Comparison of ENCODE assay signal across 16 cellular contexts in genomic region chr4:104616401-104616820, GRCh38.
DNase-seq lines count a peak whose midpoint lies in the region; ATAC-seq and TF ChIP-seq lines count a peak whose summit lies in the region.
"Had no signal": no experiment of that assay in that cellular context is flagged by ENCODE, and none has a peak within 500 bp of the region (broad histone marks: within the 10 kb centered on the region; RNA-seq: fewer than 3 reads in every experiment).

No MANE protein-coding gene starts in this region.

- no peak overlapping the region for H3K27ac ChIP-seq in thoracic aorta
- H3K27ac ChIP-seq: breast epithelium, prostate gland, SJSA1 had no signal

- H3K9me3 Mint-ChIP-seq in osteocyte (ENCODE audit: unreplicated experiment) = peaks cover 27% of the 10 kb centered on the region

- H3K9me3 ChIP-seq in thoracic aorta (no peaks in the 10 kb centered on the region), BE2C (no peaks in the 10 kb centered on the region)
- H3K9me3 ChIP-seq: breast epithelium, prostate gland, SJSA1 had no signal

- no peaks in the 10 kb centered on the region for H3K36me3 Mint-ChIP-seq in osteocyte (ENCODE audit: unreplicated experiment)
- H3K36me3 Mint-ChIP-seq: activated naive CD8-positive, alpha-beta T cell had no signal

- no peak for TF ChIP-seq CTCF in thoracic aorta (IDR thresholded peaks at IDR 0.05)
- no peak for TF ChIP-seq CTCF in osteocyte (IDR thresholded peaks at IDR 0.05)
- TF ChIP-seq CTCF in BE2C (IDR thresholded peaks at IDR 0.05; ENCODE audit: low read depth, low read length) = no peak

- DNase-seq in NCI-H345 (lab: John Stamatoyannopoulos, UW) (peak; percentile 39), NCI-H345 treated with DMSO at 0.1 percent for 48 hours (lab: John Stamatoyannopoulos, UW; ENCODE audit: unreplicated experiment) (no peak), Right ventricle myocardium inferior (ENCODE audit: missing footprints) (peak; percentile 72), medulla oblongata (ENCODE audit: extremely low spot score) (peak; percentile 64), thoracic aorta (ENCODE audit: low spot score) (no peak), osteocyte (ENCODE audit: extremely low spot score, unreplicated experiment) (no peak), BE2C (no peak), epidermal melanocyte (ENCODE audit: insufficient read length, low spot score) (no peak)
- DNase-seq: activated CD4-positive, CD25-positive, alpha-beta regulatory T cell; effector CD4-positive, alpha-beta T cell; NCI-H146; stimulated activated naive CD8-positive, alpha-beta T cell treated with anti-CD3 and anti-CD28 coated beads, Interleukin-15, Interleukin-2, amounts not matched to agents 100 U/mL and 50 U/mL, for 24 hours had no signal

- H3K4me1 ChIP-seq in thoracic aorta (ENCODE audit: control insufficient read depth in 1 of 2, low read depth in 2 of 2) = no peaks in the 10 kb centered on the region
- H3K4me1 ChIP-seq in BE2C = no peaks in the 10 kb centered on the region
- H3K4me1 ChIP-seq: breast epithelium, prostate gland, SJSA1 had no signal

- intact Hi-C loops in Right ventricle myocardium inferior (cut with DNase I) = loop anchor here (10.0 kb wide), 2 partner anchors 118 to 122 kb away; partner anchors contain the start of gene CXXC4

- no peak overlapping the region for H3K27ac Mint-ChIP-seq in osteocyte (ENCODE audit: unreplicated experiment)
- H3K27ac Mint-ChIP-seq: activated naive CD8-positive, alpha-beta T cell had no signal

- no peak overlapping the region for H3K4me3 Mint-ChIP-seq in osteocyte (ENCODE audit: unreplicated experiment)
- H3K4me3 Mint-ChIP-seq: activated naive CD8-positive, alpha-beta T cell had no signal

- H3K4me3 ChIP-seq in thoracic aorta (peak overlapping the region; percentile 41), BE2C (ENCODE audit: low read depth, low read length) (no peak overlapping the region)
- H3K4me3 ChIP-seq: breast epithelium, prostate gland, SJSA1 had no signal

- peak; percentile 94 for ATAC-seq in Right ventricle myocardium inferior
- no peak for ATAC-seq in thoracic aorta (ENCODE audit: insufficient number of reproducible peaks, low FRiP score, low read depth)
- ATAC-seq: stimulated activated naive CD8-positive, alpha-beta T cell treated with anti-CD3 and anti-CD28 coated beads, Interleukin-15, Interleukin-2, amounts not matched to agents 100 U/mL and 50 U/mL, for 24 hours had no signal

- no peaks in the 10 kb centered on the region for H3K4me1 Mint-ChIP-seq in osteocyte (ENCODE audit: unreplicated experiment)

- no peaks in the 10 kb centered on the region for H3K27me3 Mint-ChIP-seq in osteocyte (ENCODE audit: unreplicated experiment)
- H3K27me3 Mint-ChIP-seq: activated naive CD8-positive, alpha-beta T cell had no signal

- H3K27me3 ChIP-seq in thoracic aorta (replicated peaks; ENCODE audit: insufficient read depth) = no peaks in the 10 kb centered on the region
- H3K27me3 ChIP-seq in BE2C = no peaks in the 10 kb centered on the region
- H3K27me3 ChIP-seq: breast epithelium, SJSA1 had no signal

- H3K36me3 ChIP-seq in thoracic aorta = no peaks in the 10 kb centered on the region
- no peaks in the 10 kb centered on the region for H3K36me3 ChIP-seq in BE2C
- H3K36me3 ChIP-seq: breast epithelium, prostate gland, SJSA1 had no signal

Comparison
In these comparisons a context has a peak if more than half of its experiments do, and no peak if none do; other contexts are left out.
1. DNase-seq: peak in NCI-H345 (single experiment), Right ventricle myocardium inferior (single experiment) and medulla oblongata (single experiment); none in NCI-H345 treated with DMSO at 0.1 percent for 48 hours (single experiment), thoracic aorta (single experiment), osteocyte (single experiment), BE2C (single experiment) and epidermal melanocyte (single experiment).